In the genomic region with DNA sequence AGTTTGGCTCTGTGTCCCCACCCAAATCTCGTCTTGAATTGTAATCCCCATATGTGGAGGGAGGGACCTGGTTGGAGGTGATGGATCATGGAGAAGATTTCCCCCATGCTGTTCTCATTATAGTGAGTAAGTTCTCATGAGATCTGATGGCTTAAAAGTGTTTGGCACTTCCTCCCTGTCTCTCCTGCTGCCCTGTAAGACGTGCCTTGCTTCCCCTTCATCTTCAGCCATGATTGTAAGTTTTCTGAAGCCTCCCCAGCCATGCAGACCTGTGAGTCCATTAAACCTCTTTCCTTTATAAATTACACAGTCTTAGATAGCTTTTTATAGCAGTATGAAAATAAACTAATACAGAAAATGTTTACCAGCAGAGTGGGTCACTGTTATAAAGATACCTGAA, we compare ENCODE assay signal across 35 cellular contexts.
"Had no signal": no experiment of that assay in that cellular context is flagged by ENCODE, and none has a peak within 500 bp of the region (broad histone marks: within the 10 kb centered on the region; RNA-seq: fewer than 3 reads in every experiment).

No MANE protein-coding gene starts in this region.

- H3K4me3 ChIP-seq: MG63 had no signal

- H3K27me3 ChIP-seq: MG63 had no signal

- DNase-seq: Karpas-422, Kasumi-1, MG63, MM.1S, MV-4-11, NCI-H1048, NCI-H1092, NCI-H1092 treated with DMSO at 0.1 percent for 48 hours, NCI-H1105, NCI-H1105 treated with DMSO at 0.1 percent for 48 hours, NCI-H1417, NCI-H1417 treated with DMSO at 0.1 percent for 48 hours, NCI-H1436, NCI-H1436 treated with DMSO at 0.1 percent for 48 hours, NCI-H146, NCI-H1694, NCI-H1694 treated with DMSO at 0.1 percent for 48 hours, NCI-H187, NCI-H187 treated with DMSO at 0.1 percent for 48 hours, NCI-H1930, NCI-H2029, NCI-H2029 treated with DMSO at 0.1 percent for 48 hours, NCI-H2081, NCI-H2081 treated with DMSO at 0.1 percent for 48 hours, NCI-H2107, NCI-H2171, NCI-H2171 treated with DMSO at 0.1 percent for 48 hours, NCI-H2227 treated with DMSO at 0.1 percent for 48 hours, NCI-H226, NCI-H345, NCI-H446, NCI-H446 treated with DMSO at 0.1 percent for 48 hours, NCI-H510A, NCI-H510A treated with DMSO at 0.1 percent for 48 hours, NCI-H524 had no signal

- H3K9me3 ChIP-seq: MG63 had no signal

- H3K36me3 ChIP-seq: MG63 had no signal
